Comparison of ENCODE assay signal across 16 cellular contexts in genomic region chr5:178577376-178577839, GRCh38. TPM values are rescaled to one million over a fixed set of nuclear protein-coding genes. Genes with fewer than 3 reads are reported as not detected.
DNase-seq lines count a peak whose midpoint lies in the region; ATAC-seq and TF ChIP-seq lines count a peak whose summit lies in the region.
"Had no signal": no experiment of that assay in that cellular context is flagged by ENCODE, and none has a peak within 500 bp of the region (broad histone marks: within the 10 kb centered on the region; RNA-seq: fewer than 3 reads in every experiment).

No MANE protein-coding gene starts in this region.

- H3K9me3 ChIP-seq in gastroesophageal sphincter = peaks cover 0 to 7% (median 0%) of the 10 kb centered on the region in 3 donors
- H3K9me3 ChIP-seq: body of pancreas had no signal

- H3K4me1 ChIP-seq in GM23338 (ENCODE audit: insufficient read depth) (no peaks in the 10 kb centered on the region), gastroesophageal sphincter (peaks cover 0 to 12% (median 0%) of the 10 kb centered on the region in 3 donors)

- TF ChIP-seq POLR2A in gastroesophageal sphincter (IDR thresholded peaks at IDR 0.05) = no peak

- no peaks in the 10 kb centered on the region for H4K20me1 ChIP-seq in GM23338 (replicated peaks; ENCODE audit: insufficient read depth)

- H3K4me1 Mint-ChIP-seq in GM23338 = peaks cover 6% of the 10 kb centered on the region; the same call in 2 of the 3 replicates
- H3K4me1 Mint-ChIP-seq in dendritic cell treated with granulocyte-macrophage colony-stimulating factor and Interleukin-4, amounts not matched to agents 40 ng/mL and 50 ng/mL, for 4 days (ENCODE audit: low read depth) = peaks cover 12% of the 10 kb centered on the region
- no peaks in the 10 kb centered on the region for H3K4me1 Mint-ChIP-seq in progenitor cell of endocrine pancreas (ENCODE audit: low read depth)
- H3K4me1 Mint-ChIP-seq: natural killer cell had no signal

- peak; percentile 86 for ATAC-seq in GM23338
- ATAC-seq in HG02870 (IDR thresholded peaks at IDR 0.05; ENCODE audit: unreplicated experiment) = no peak
- ATAC-seq in gastroesophageal sphincter = no peak
- ATAC-seq in GM18868 (IDR thresholded peaks at IDR 0.05; ENCODE audit: unreplicated experiment) = no peak
- ATAC-seq: activated naive CD4-positive, alpha-beta T cell treated with anti-CD3 and anti-CD28 coated beads, Interleukin-2, amount 50 U/mL, for 72 hours; body of pancreas; natural killer cell had no signal

- intact Hi-C loops in dendritic cell treated with granulocyte-macrophage colony-stimulating factor and Interleukin-4, amounts not matched to agents 40 ng/mL and 50 ng/mL, for 4 days (cut with micrococcal nuclease) = no loop called here

- no peaks in the 10 kb centered on the region for H3K9me2 ChIP-seq in GM23338 (ENCODE audit: insufficient read depth)

- H3K27me3 ChIP-seq in GM23338 (ENCODE audit: insufficient read depth) (peaks cover 16% of the 10 kb centered on the region), gastroesophageal sphincter (peaks cover 58% of the 10 kb centered on the region)

- H3K27ac Mint-ChIP-seq in GM23338 = no peak overlapping the region
- H3K27ac Mint-ChIP-seq in dendritic cell treated with granulocyte-macrophage colony-stimulating factor and Interleukin-4, amounts not matched to agents 40 ng/mL and 50 ng/mL, for 4 days = peak overlapping the region; percentile 58
- H3K27ac Mint-ChIP-seq in progenitor cell of endocrine pancreas = peak overlapping the region; percentile 73
- H3K27ac Mint-ChIP-seq: activated naive CD4-positive, alpha-beta T cell treated with anti-CD3 and anti-CD28 coated beads, Interleukin-2, amount 50 U/mL, for 72 hours; natural killer cell had no signal

- peak overlapping the region; percentile 90 for H2AFZ ChIP-seq in GM23338

- peaks cover 8% of the 10 kb centered on the region; the same call in 2 of the 3 replicates for H3K36me3 Mint-ChIP-seq in GM23338 (ENCODE audit: low read depth)
- H3K36me3 Mint-ChIP-seq in dendritic cell treated with granulocyte-macrophage colony-stimulating factor and Interleukin-4, amounts not matched to agents 40 ng/mL and 50 ng/mL, for 4 days (ENCODE audit: low read depth) = no peaks in the 10 kb centered on the region
- H3K36me3 Mint-ChIP-seq in progenitor cell of endocrine pancreas (ENCODE audit: insufficient read depth) = no peaks in the 10 kb centered on the region
- H3K36me3 Mint-ChIP-seq: activated naive CD4-positive, alpha-beta T cell treated with anti-CD3 and anti-CD28 coated beads, Interleukin-2, amount 50 U/mL, for 72 hours; natural killer cell had no signal

- no CpG with 5 or more reads among the region's 31 CpGs for WGBS in gastroesophageal sphincter (ENCODE audit: low coverage in 1 of 2), 2 donors

- H3K79me2 ChIP-seq in GM23338 (replicated peaks; ENCODE audit: insufficient read depth) = no peaks in the 10 kb centered on the region

- peak overlapping the region; percentile 82 for H3K4me3 Mint-ChIP-seq in GM23338
- H3K4me3 Mint-ChIP-seq in dendritic cell treated with granulocyte-macrophage colony-stimulating factor and Interleukin-4, amounts not matched to agents 40 ng/mL and 50 ng/mL, for 4 days = peak overlapping the region; percentile 74
- H3K4me3 Mint-ChIP-seq in progenitor cell of endocrine pancreas (ENCODE audit: low read depth) = peak overlapping the region; percentile 73
- H3K4me3 Mint-ChIP-seq: natural killer cell had no signal

- peak overlapping the region; percentile 96 for H3K4me2 ChIP-seq in GM23338

- TF ChIP-seq EP300 in gastroesophageal sphincter (IDR thresholded peaks at IDR 0.05) = no peak

- no peaks in the 10 kb centered on the region for H3F3A ChIP-seq in GM23338 (replicated peaks; ENCODE audit: low read depth)

- H3K27ac ChIP-seq in GM23338 (ENCODE audit: low read depth) = no peak overlapping the region
- H3K27ac ChIP-seq in gastroesophageal sphincter = peak overlapping the region in 1 of 4 donors; percentile 73
- H3K27ac ChIP-seq: body of pancreas had no signal

- TF ChIP-seq CTCF in GM23338 (conservative IDR thresholded peaks at IDR 0.05; ENCODE audit: low read depth in 2 of 2) (peak in 1 of 2 experiments; percentile 46; a peak in 3 of 4 replicates), progenitor cell of endocrine pancreas (IDR thresholded peaks at IDR 0.05; ENCODE audit: unreplicated experiment) (peak; percentile 10), gastroesophageal sphincter (IDR thresholded peaks at IDR 0.05) (no peak)

- DNase-seq in GM23338 (ENCODE audit: low spot score) = peak; percentile 79
- DNase-seq in iPS-NIHi7 (ENCODE audit: extremely low spot score) = peak; percentile 72
- DNase-seq in progenitor cell of endocrine pancreas (ENCODE audit: low spot score, unreplicated experiment) = no peak
- no peak for DNase-seq in HK-2 (ENCODE audit: unreplicated experiment)
- DNase-seq: activated CD4-positive, alpha-beta T cell treated with anti-CD3 and anti-CD28 coated beads, Interleukin-2, amount 50 U/mL, for 4 hours; activated T-cell treated with anti-CD3 and anti-CD28 coated beads, Interleukin-2, amount 50 U/mL, for 48 hours; body of pancreas; natural killer cell; NCI-H446 had no signal

- H3K9me3 Mint-ChIP-seq in GM23338 = peaks cover 8% of the 10 kb centered on the region
- H3K9me3 Mint-ChIP-seq in dendritic cell treated with granulocyte-macrophage colony-stimulating factor and Interleukin-4, amounts not matched to agents 40 ng/mL and 50 ng/mL, for 4 days = peaks cover 2% of the 10 kb centered on the region
- peaks cover 5% of the 10 kb centered on the region for H3K9me3 Mint-ChIP-seq in progenitor cell of endocrine pancreas (ENCODE audit: low read depth)
- H3K9me3 Mint-ChIP-seq: activated naive CD4-positive, alpha-beta T cell treated with anti-CD3 and anti-CD28 coated beads, Interleukin-2, amount 50 U/mL, for 72 hours; natural killer cell had no signal

- H3K36me3 ChIP-seq in GM23338 (ENCODE audit: insufficient read depth) (no peaks in the 10 kb centered on the region), gastroesophageal sphincter (no peaks in the 10 kb centered on the region)

- H3K27me3 Mint-ChIP-seq in GM23338 (ENCODE audit: insufficient read depth, low read depth, poor library complexity) (peaks cover 24% of the 10 kb centered on the region), progenitor cell of endocrine pancreas (peaks cover 43% of the 10 kb centered on the region)
- peaks cover 38% of the 10 kb centered on the region for H3K27me3 Mint-ChIP-seq in dendritic cell treated with granulocyte-macrophage colony-stimulating factor and Interleukin-4, amounts not matched to agents 40 ng/mL and 50 ng/mL, for 4 days

- H3K4me3 ChIP-seq in GM23338 (peak overlapping the region; percentile 79), gastroesophageal sphincter (peak overlapping the region in 1 of 2 donors; percentile 46)
- H3K4me3 ChIP-seq: body of pancreas, lung had no signal

TF ChIP-seq in GM23338, 12 proteins besides CTCF, POLR2A, EP300 and RAD21 (continues in another document):
- TF ChIP-seq ZNF331 (CRISPR knock-in tag; IDR thresholded peaks at IDR 0.05; ENCODE audit: low read depth) (no peak), EZH2 (IDR thresholded peaks at IDR 0.05; ENCODE audit: low read depth, unreplicated experiment) (no peak), NANOG (IDR thresholded peaks at IDR 0.05; ENCODE audit: borderline replicate concordance) (no peak), CREB1 (CRISPR knock-in tag; IDR thresholded peaks at IDR 0.05; ENCODE audit: low read depth) (no peak), POLR2AphosphoS5 (IDR thresholded peaks at IDR 0.05; ENCODE audit: low read depth) (no peak), EZH2phosphoT487 (IDR thresholded peaks at IDR 0.05; ENCODE audit: unreplicated experiment) (no peak), STAT1 (IDR thresholded peaks at IDR 0.05; ENCODE audit: unreplicated experiment) (no peak), REST (IDR thresholded peaks at IDR 0.05; ENCODE audit: unreplicated experiment) (no peak), JUNB (IDR thresholded peaks at IDR 0.05; ENCODE audit: unreplicated experiment) (no peak), ZNF114 (CRISPR knock-in tag; IDR thresholded peaks at IDR 0.05) (no peak)

RNA-seq across cellular contexts. Expression of gene COL23A1, which starts 12.8 kb away (rescaled TPM):
- 6.8 and 8.2 TPM in 2 replicates for total RNA-seq in GM23338 (2014; rRNA removed; shearing (Covaris generic))
- 4.8 and 6.6 TPM in 2 replicates for polyA plus RNA-seq in GM23338 (2016; fragmentation: Nextera tagmentation; extraction: Ambion mirVana)
- total RNA-seq in progenitor cell of endocrine pancreas (0.36 and 0.64 TPM in 2 replicates), gastroesophageal sphincter (1 to 10 TPM in 3 of 4 donors, under 1 TPM in 1; 0.93 to 4.6 (median 2.4) TPM)
- total RNA-seq: body of pancreas, M059J had no signal

RNA-seq across cellular contexts. Expression of gene CLK4, which starts 49.4 kb away (rescaled TPM):
- total RNA-seq in GM23338 (2014; rRNA removed; shearing (Covaris generic)) = 9.9 and 15.3 TPM in 2 replicates
- 9.6 and 18.1 TPM in 2 replicates for polyA plus RNA-seq in GM23338 (2016; fragmentation: Nextera tagmentation; extraction: Ambion mirVana)
- total RNA-seq in progenitor cell of endocrine pancreas = 37.9 and 38.1 TPM in 2 replicates
- 10 to 100 TPM; 16.0 to 59.0 (median 27.2) TPM for total RNA-seq in gastroesophageal sphincter

Comparison
In these comparisons a context has a peak if more than half of its experiments do, and no peak if none do; other contexts are left out.
1. DNase-seq: peak in GM23338 (single experiment) and iPS-NIHi7 (single experiment); none in progenitor cell of endocrine pancreas (single experiment) and HK-2 (single experiment).
2. Peak in every context shown above with its lines, with median percentiles within 50 percentile points of each other: H3K4me3 Mint-ChIP-seq.